ENCODE assay signal across 9 cellular contexts in the genomic region with DNA sequence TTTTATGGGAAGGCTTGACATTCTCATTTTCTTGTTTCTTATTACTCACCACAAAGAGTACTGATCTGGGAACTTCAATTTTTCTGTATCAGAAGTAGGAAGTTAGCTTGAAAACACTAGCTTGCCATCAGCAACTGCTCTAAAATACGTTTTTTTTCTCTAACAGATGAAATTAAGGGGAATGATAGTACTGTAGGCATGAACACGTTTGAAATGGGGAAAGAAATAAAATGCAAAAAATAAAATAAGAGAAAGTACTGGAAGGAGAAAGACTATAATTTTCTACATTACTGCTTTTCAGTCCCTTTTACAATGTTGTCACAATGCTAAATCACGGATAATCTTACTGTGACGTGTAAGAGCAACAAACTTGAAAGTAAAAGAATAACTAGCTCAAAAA. TPM values are rescaled to one million over a fixed set of nuclear protein-coding genes. Genes with fewer than 3 reads are reported as not detected.
DNase-seq lines count a peak whose midpoint lies in the region; TF ChIP-seq lines count a peak whose summit lies in the region.
"Had no signal": no experiment of that assay in that cellular context is flagged by ENCODE, and none has a peak within 500 bp of the region (broad histone marks: within the 10 kb centered on the region; RNA-seq: fewer than 3 reads in every experiment).

No MANE protein-coding gene starts in this region.

- H2BK12ac ChIP-seq in trophoblast cell (ENCODE audit: low read length), result no peak overlapping the region

- H3K79me2 ChIP-seq in SK-N-SH (ENCODE audit: insufficient read depth) (no peaks in the 10 kb centered on the region), trophoblast cell (ENCODE audit: control insufficient read depth, insufficient read depth, low read length, poor library complexity) (no peaks in the 10 kb centered on the region)

- no peak for TF ChIP-seq CTCF in BE2C (IDR thresholded peaks at IDR 0.05; ENCODE audit: low read depth, low read length)
- no peak for TF ChIP-seq CTCF in SK-N-SH (IDR thresholded peaks at IDR 0.05)

- H3K9me3 Mint-ChIP-seq in activated naive CD8-positive, alpha-beta T cell treated with anti-CD3 and anti-CD28 coated beads for 36 hours, result no peaks in the 10 kb centered on the region

- no peak for TF ChIP-seq EP300 in SK-N-SH (IDR thresholded peaks at IDR 0.05; ENCODE audit: borderline replicate concordance in 1 of 2, low read depth in 1 of 2, low read length in 1 of 2)

- H3K27me3 ChIP-seq in BLaER1 (peaks cover 83% of the 10 kb centered on the region), HAP-1 (ENCODE audit: low read depth) (no peaks in the 10 kb centered on the region), muscle layer of duodenum (ENCODE audit: low read depth, low read length) (no peaks in the 10 kb centered on the region), BE2C (0 out of 2 replicates have a peak, but pooled peaks cover 2% of the 10 kb centered on the region), SK-N-SH (ENCODE audit: insufficient read depth) (peaks cover 55% of the 10 kb centered on the region; the same call in 1 of the 2 replicates), trophoblast cell (ENCODE audit: insufficient read depth, low read length) (no peaks in the 10 kb centered on the region)

- no peak for TF ChIP-seq RAD21 in SK-N-SH (IDR thresholded peaks at IDR 0.05; ENCODE audit: low read length)

- no peaks in the 10 kb centered on the region for H3K4me1 ChIP-seq in BLaER1
- peaks cover 19% of the 10 kb centered on the region for H3K4me1 ChIP-seq in HAP-1
- no peaks in the 10 kb centered on the region for H3K4me1 ChIP-seq in muscle layer of duodenum (ENCODE audit: control insufficient read depth in 1 of 2, insufficient read depth in 2 of 2, low read length in 2 of 2)
- H3K4me1 ChIP-seq in BE2C, result no peaks in the 10 kb centered on the region
- peaks cover 0 to 4% of the 10 kb centered on the region in 2 experiments; a peak in 1 of 4 replicates for H3K4me1 ChIP-seq in SK-N-SH (ENCODE audit: control insufficient read depth in 1 of 2, insufficient read depth in 2 of 2, low read depth in 1 of 2, low read length in 1 of 2)
- no peaks in the 10 kb centered on the region for H3K4me1 ChIP-seq in trophoblast cell (ENCODE audit: control insufficient read depth in 1 of 2, insufficient read depth in 2 of 2, low read length in 2 of 2)

- in situ Hi-C loops in HAP-1 (cut with MboI; ENCODE audit: low sequenced_read_pairs) (no loop called here), ACHN (cut with HindIII; ENCODE audit: low pct_ligation_motif_present, low pct_unique_long_range_greater_than_20kb, low sequenced_read_pairs) (no loop called here)

- no peak overlapping the region for H4K12ac ChIP-seq in trophoblast cell (ENCODE audit: low read depth, low read length)

- POLR2A ChIA-PET in SK-N-SH (lab: Yijun Ruan, JAX), result no interaction called here

- H3K18ac ChIP-seq in trophoblast cell (ENCODE audit: low read length), result no peak overlapping the region

- no peak overlapping the region for H2BK120ac ChIP-seq in trophoblast cell (ENCODE audit: insufficient read depth, low read length, poor library complexity)

- no peak overlapping the region for H4K91ac ChIP-seq in trophoblast cell (ENCODE audit: low read depth, low read length)

- H4K20me1 ChIP-seq in BLaER1, result peaks cover 8% of the 10 kb centered on the region
- no peaks in the 10 kb centered on the region for H4K20me1 ChIP-seq in SK-N-SH (ENCODE audit: insufficient read depth)

- no peaks in the 10 kb centered on the region for H3F3A ChIP-seq in SK-N-SH (replicated peaks; ENCODE audit: insufficient read depth)

- no peaks in the 10 kb centered on the region for H3K9me2 ChIP-seq in SK-N-SH

- DNase-seq in HAP-1 (ENCODE audit: low spot score in 2 of 2) (peak in 1 of 2 experiments; percentile 25), BE2C (no peak), SK-N-SH (no peak), trophoblast cell (no peak), ACHN (no peak)
- no peak for DNase-seq in activated naive CD8-positive, alpha-beta T cell treated with anti-CD3 and anti-CD28 coated beads for 36 hours

- H3K4me3 Mint-ChIP-seq in activated naive CD8-positive, alpha-beta T cell treated with anti-CD3 and anti-CD28 coated beads for 36 hours, result peak overlapping the region; percentile 91

- WGBS in SK-N-SH (ENCODE audit: low lambda C conversion rate), result 2% methylated on average over 4 of the region's 4 CpGs
- no CpG with 5 or more reads among the region's 4 CpGs for WGBS in trophoblast cell (ENCODE audit: extremely low coverage, insufficient coverage, insufficient read length)

- peak overlapping the region; percentile 54 for H3K4me2 ChIP-seq in BLaER1
- H3K4me2 ChIP-seq in SK-N-SH, result no peak overlapping the region
- no peak overlapping the region for H3K4me2 ChIP-seq in trophoblast cell (ENCODE audit: low read length)

- H3K27me3 Mint-ChIP-seq in activated naive CD8-positive, alpha-beta T cell treated with anti-CD3 and anti-CD28 coated beads for 36 hours, result no peaks in the 10 kb centered on the region

- CTCF ChIA-PET in SK-N-SH (lab: Yijun Ruan, JAX), result interaction anchor here (1.3 kb wide), 1 partner anchor 26 kb away, joined by 4 read pairs; no protein-coding TSS in a partner anchor

- H3K9me3 ChIP-seq in BLaER1 (no peaks in the 10 kb centered on the region), HAP-1 (no peaks in the 10 kb centered on the region), muscle layer of duodenum (ENCODE audit: control insufficient read depth in 1 of 2, low read length in 2 of 2) (no peaks in the 10 kb centered on the region), BE2C (no peaks in the 10 kb centered on the region), SK-N-SH (no peaks in the 10 kb centered on the region), trophoblast cell (ENCODE audit: insufficient read depth, low read depth, low read length) (no peaks in the 10 kb centered on the region)

- no peak overlapping the region for H3K4ac ChIP-seq in trophoblast cell (ENCODE audit: low read depth, low read length)

- H2BK5ac ChIP-seq in trophoblast cell (ENCODE audit: low read depth, low read length, poor library complexity), result no peak overlapping the region

- H3K36me3 ChIP-seq in BLaER1 (no peaks in the 10 kb centered on the region), HAP-1 (replicated peaks) (no peaks in the 10 kb centered on the region), muscle layer of duodenum (ENCODE audit: control insufficient read depth in 1 of 2, insufficient read depth in 2 of 2, low read length in 2 of 2) (no peaks in the 10 kb centered on the region), BE2C (no peaks in the 10 kb centered on the region), SK-N-SH (replicated peaks in 1 of 2; ENCODE audit: control insufficient read depth in 1 of 2, insufficient read depth in 2 of 2, low read length in 1 of 2) (no peaks in the 10 kb centered on the region), trophoblast cell (ENCODE audit: control insufficient read depth in 1 of 2, insufficient read depth in 2 of 2, low read length in 2 of 2) (no peaks in the 10 kb centered on the region)

- H2AFZ ChIP-seq in SK-N-SH (ENCODE audit: low read depth), result no peak overlapping the region
- H2AFZ ChIP-seq in trophoblast cell (ENCODE audit: insufficient read depth, low read length, poor library complexity), result no peak overlapping the region

- no peak overlapping the region for H3K27ac Mint-ChIP-seq in activated naive CD8-positive, alpha-beta T cell treated with anti-CD3 and anti-CD28 coated beads for 36 hours

- H3K27ac ChIP-seq in BLaER1 (no peak overlapping the region), muscle layer of duodenum (ENCODE audit: low read length) (no peak overlapping the region), SK-N-SH (ENCODE audit: low read depth in 2 of 2, low read length in 1 of 2) (no peak overlapping the region), trophoblast cell (ENCODE audit: low read depth, low read length) (no peak overlapping the region)

- H3K4me3 ChIP-seq in BLaER1 (peak overlapping the region; percentile 74), HAP-1 (peak overlapping the region; percentile 47), muscle layer of duodenum (ENCODE audit: low read depth in 1 of 2, low read length in 2 of 2) (peak overlapping the region; percentile 69), BE2C (ENCODE audit: low read depth, low read length) (no peak overlapping the region), SK-N-SH (ENCODE audit: low read depth in 2 of 2, low read length in 1 of 2) (no peak overlapping the region), trophoblast cell (ENCODE audit: low read depth, low read length) (no peak overlapping the region)
- H3K4me3 ChIP-seq: lung had no signal

- peaks cover 13% of the 10 kb centered on the region for H3K4me1 Mint-ChIP-seq in activated naive CD8-positive, alpha-beta T cell treated with anti-CD3 and anti-CD28 coated beads for 36 hours

- H2AK5ac ChIP-seq in trophoblast cell (ENCODE audit: low read length), result no peak overlapping the region

- H3K23ac ChIP-seq in trophoblast cell (ENCODE audit: low read length), result no peak overlapping the region

- no peaks in the 10 kb centered on the region for H3K36me3 Mint-ChIP-seq in activated naive CD8-positive, alpha-beta T cell treated with anti-CD3 and anti-CD28 coated beads for 36 hours

- H3K9ac ChIP-seq in BLaER1 (peak overlapping the region; percentile 70; the same call in 1 of the 2 replicates), SK-N-SH (no peak overlapping the region), trophoblast cell (ENCODE audit: low read length) (no peak overlapping the region)

- no peak overlapping the region for H3K14ac ChIP-seq in trophoblast cell (ENCODE audit: low read length)

- no peaks in the 10 kb centered on the region for H3K79me1 ChIP-seq in trophoblast cell (ENCODE audit: low read length)

- no peak overlapping the region for H4K8ac ChIP-seq in trophoblast cell (ENCODE audit: low read depth, low read length)

TF ChIP-seq in SK-N-SH, 30 proteins besides CTCF, POLR2A, EP300 and RAD21 (continues in another document):
- TF ChIP-seq POLR2AphosphoS5 (IDR thresholded peaks at IDR 0.05; ENCODE audit: low read depth, low read length), result no peak
- TF ChIP-seq FOSL2 (IDR thresholded peaks at IDR 0.05; ENCODE audit: borderline replicate concordance, low read depth), result no peak

RNA-seq across cellular contexts. Expression of gene RADX, which starts 1.5 kb away (rescaled TPM):
- total RNA-seq in activated naive CD8-positive, alpha-beta T cell treated with anti-CD3 and anti-CD28 coated beads for 36 hours, result 10 to 100 TPM in 1 of 2 experiments, 1 to 10 TPM in 1; 7.8 to 10.1 TPM
- polyA plus RNA-seq in BE2C (2012; ENCODE audit: insufficient read depth, insufficient read length, low read depth), result 0.83 TPM
- polyA plus RNA-seq in SK-N-SH (2012; rRNA removed), result not detected in 2 replicates
- not detected in 2 replicates for polyA plus RNA-seq in SK-N-SH (2012; cell fraction: cytosol; rRNA removed)
- polyA plus RNA-seq in SK-N-SH (2012; cell fraction: nucleus; rRNA removed), result not detected in 2 replicates
- 24.6 and 25.3 TPM in 2 replicates for polyA plus RNA-seq in trophoblast cell (2013)

Comparison
In these comparisons a context has a peak if more than half of its experiments do, and no peak if none do; other contexts are left out.
1. H3K4me3 ChIP-seq: peak in BLaER1 (single experiment), HAP-1 (single experiment) and muscle layer of duodenum (2 of 2); none in BE2C (single experiment), SK-N-SH (0 of 2) and trophoblast cell (single experiment).